1 cellular context compared by ENCODE assay signal in the genomic region with DNA sequence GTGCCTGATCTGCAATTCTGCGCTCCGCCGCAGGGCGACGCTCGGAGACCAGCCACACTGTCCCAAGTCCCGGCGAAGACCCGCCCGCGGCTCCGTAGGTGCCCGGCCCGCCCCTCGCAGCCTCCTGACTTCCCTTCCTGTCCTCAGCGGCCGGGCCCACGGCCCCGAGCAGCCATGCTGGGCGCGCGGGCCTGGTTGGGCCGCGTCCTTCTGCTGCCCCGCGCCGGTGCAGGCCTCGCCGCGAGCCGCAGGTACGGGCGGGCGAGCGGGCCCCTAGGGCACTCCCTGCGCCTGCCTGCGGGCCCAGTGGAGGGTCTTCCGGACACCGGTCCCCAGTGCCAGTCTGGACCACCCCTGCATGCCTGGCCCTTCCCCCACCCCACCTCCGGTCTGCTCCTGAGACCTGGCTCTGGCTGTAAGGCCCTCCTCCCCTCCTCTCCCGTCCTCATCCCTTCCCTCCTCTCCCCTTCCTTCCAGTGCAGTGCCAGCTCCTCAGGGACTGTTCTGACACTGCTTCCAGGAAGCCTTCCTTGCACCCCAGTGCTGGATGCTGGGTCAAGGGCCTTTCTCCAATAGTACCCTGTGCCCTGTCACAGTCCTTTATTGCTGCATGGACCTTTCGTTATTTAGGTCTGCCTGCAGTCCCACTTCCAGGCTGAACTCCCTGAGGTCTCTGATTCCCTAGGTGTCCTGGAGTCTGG.
A peak's percentile ranks its signal among the peaks of the same experiment; 100 is the strongest.
TF ChIP-seq lines count a peak whose summit lies in the region.

A gene (plus strand): TSS at position 140 of the 701 bp plus-strand sequence. CDS start 35 bp downstream, at position 175.

TF ChIP-seq in HepG2, 621 proteins besides CTCF, POLR2A, EP300 and RAD21 (continued from another document and continues in another):
- TF ChIP-seq ZNF180 (CRISPR knock-in tag; IDR thresholded peaks at IDR 0.05; ENCODE audit: borderline replicate concordance, low read depth) (0 out of 2 replicates have a peak, but pooled peaks have one; percentile 87), ZFP82 (CRISPR knock-in tag; IDR thresholded peaks at IDR 0.05; ENCODE audit: borderline replicate concordance) (no peak), ZNF337 (CRISPR knock-in tag; IDR thresholded peaks at IDR 0.05; ENCODE audit: borderline replicate concordance, low read depth) (no peak), ELF4 (CRISPR knock-in tag; IDR thresholded peaks at IDR 0.05; ENCODE audit: borderline replicate concordance) (no peak), ZNF839 (CRISPR knock-in tag; IDR thresholded peaks at IDR 0.05; ENCODE audit: borderline replicate concordance) (no peak), BORCS8-MEF2B (CRISPR knock-in tag; IDR thresholded peaks at IDR 0.05) (no peak; the same call in 1 of the 2 replicates), ZNF292 (CRISPR knock-in tag; IDR thresholded peaks at IDR 0.05; ENCODE audit: borderline replicate concordance, low read depth) (no peak), ZNF274 (CRISPR knock-in tag; IDR thresholded peaks at IDR 0.05) (no peak), TOPORS (CRISPR knock-in tag; IDR thresholded peaks at IDR 0.05) (no peak), ISX (CRISPR knock-in tag; conservative IDR thresholded peaks at IDR 0.05) (peak; percentile 94), ONECUT2 (CRISPR knock-in tag; IDR thresholded peaks at IDR 0.05) (0 out of 2 replicates have a peak, but pooled peaks have one; percentile 7), ZNF333 (CRISPR knock-in tag; IDR thresholded peaks at IDR 0.05; ENCODE audit: borderline replicate concordance) (peak; percentile 33; the same call in 1 of the 2 replicates), SRSF4 (IDR thresholded peaks at IDR 0.05; ENCODE audit: low read depth, low read length, poor library complexity, severe bottlenecking) (no peak), SRF (IDR thresholded peaks at IDR 0.05; ENCODE audit: low read depth, low read length) (no peak), PCBP1 (IDR thresholded peaks at IDR 0.05; ENCODE audit: borderline replicate concordance, low read depth, low read length) (no peak), NFKBIZ (CRISPR knock-in tag; IDR thresholded peaks at IDR 0.05) (0 out of 2 replicates have a peak, but pooled peaks have one; percentile 19), TAF15 (IDR thresholded peaks at IDR 0.05; ENCODE audit: low read depth, low read length, poor library complexity, severe bottlenecking) (peak; percentile 93), HNRNPK (IDR thresholded peaks at IDR 0.05; ENCODE audit: low read depth, low read length, poor library complexity, severe bottlenecking) (peak; percentile 89), JARID2 (CRISPR knock-in tag; IDR thresholded peaks at IDR 0.05; ENCODE audit: insufficient replicate concordance) (peak; percentile 84), ZNF792 (CRISPR knock-in tag; IDR thresholded peaks at IDR 0.05) (no peak; the same call in 1 of the 2 replicates), ZBTB7B (CRISPR knock-in tag; IDR thresholded peaks at IDR 0.05) (peak; percentile 93), ZNF644 (CRISPR knock-in tag; IDR thresholded peaks at IDR 0.05; ENCODE audit: low read depth) (no peak), FOXP1 (IDR thresholded peaks at IDR 0.05) (no peak), FOXP1 (CRISPR knock-in tag; IDR thresholded peaks at IDR 0.05) (no peak), GATA4 (IDR thresholded peaks at IDR 0.05; ENCODE audit: borderline replicate concordance, low read depth) (peak; percentile 61; the same call in 1 of the 2 replicates), SMC3 (IDR thresholded peaks at IDR 0.05; ENCODE audit: low read length) (peak; percentile 83; the same call in 1 of the 2 replicates), ZNF33B (CRISPR knock-in tag; IDR thresholded peaks at IDR 0.05) (peak; percentile 20; the same call in 1 of the 2 replicates), NONO (IDR thresholded peaks at IDR 0.05) (no peak), NONO (CRISPR knock-in tag; conservative IDR thresholded peaks at IDR 0.05) (peak; percentile 80; the same call in 1 of the 2 replicates), DNMT3B (CRISPR knock-in tag; conservative IDR thresholded peaks at IDR 0.05) (no peak; the same call in 1 of the 2 replicates), ZSCAN9 (CRISPR knock-in tag; IDR thresholded peaks at IDR 0.05; ENCODE audit: borderline replicate concordance) (no peak), ZNF253 (CRISPR knock-in tag; IDR thresholded peaks at IDR 0.05; ENCODE audit: borderline replicate concordance) (no peak), ZNF317 (CRISPR knock-in tag; IDR thresholded peaks at IDR 0.05) (no peak), ZNF713 (CRISPR knock-in tag; IDR thresholded peaks at IDR 0.05) (peak; percentile 76; the same call in 1 of the 2 replicates)
- TF ChIP-seq, protein P1, sequence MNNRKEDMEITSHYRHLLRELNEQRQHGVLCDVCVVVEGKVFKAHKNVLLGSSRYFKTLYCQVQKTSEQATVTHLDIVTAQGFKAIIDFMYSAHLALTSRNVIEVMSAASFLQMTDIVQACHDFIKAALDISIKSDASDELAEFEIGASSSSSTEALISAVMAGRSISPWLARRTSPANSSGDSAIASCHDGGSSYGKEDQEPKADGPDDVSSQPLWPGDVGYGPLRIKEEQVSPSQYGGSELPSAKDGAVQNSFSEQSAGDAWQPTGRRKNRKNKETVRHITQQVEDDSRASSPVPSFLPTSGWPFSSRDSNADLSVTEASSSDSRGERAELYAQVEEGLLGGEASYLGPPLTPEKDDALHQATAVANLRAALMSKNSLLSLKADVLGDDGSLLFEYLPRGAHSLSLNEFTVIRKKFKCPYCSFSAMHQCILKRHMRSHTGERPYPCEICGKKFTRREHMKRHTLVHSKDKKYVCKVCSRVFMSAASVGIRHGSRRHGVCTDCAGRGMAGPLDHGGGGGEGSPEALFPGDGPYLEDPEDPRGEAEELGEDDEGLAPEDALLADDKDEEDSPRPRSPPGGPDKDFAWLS (CRISPR knock-in tag; IDR thresholded peaks at IDR 0.05; ENCODE audit: borderline replicate concordance): 0 out of 2 replicates have a peak, but pooled peaks have one; percentile 76
- TF ChIP-seq, protein P2, sequence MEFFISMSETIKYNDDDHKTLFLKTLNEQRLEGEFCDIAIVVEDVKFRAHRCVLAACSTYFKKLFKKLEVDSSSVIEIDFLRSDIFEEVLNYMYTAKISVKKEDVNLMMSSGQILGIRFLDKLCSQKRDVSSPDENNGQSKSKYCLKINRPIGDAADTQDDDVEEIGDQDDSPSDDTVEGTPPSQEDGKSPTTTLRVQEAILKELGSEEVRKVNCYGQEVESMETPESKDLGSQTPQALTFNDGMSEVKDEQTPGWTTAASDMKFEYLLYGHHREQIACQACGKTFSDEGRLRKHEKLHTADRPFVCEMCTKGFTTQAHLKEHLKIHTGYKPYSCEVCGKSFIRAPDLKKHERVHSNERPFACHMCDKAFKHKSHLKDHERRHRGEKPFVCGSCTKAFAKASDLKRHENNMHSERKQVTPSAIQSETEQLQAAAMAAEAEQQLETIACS (CRISPR knock-in tag; IDR thresholded peaks at IDR 0.05): peak; percentile 63
- TF ChIP-seq, protein P3, sequence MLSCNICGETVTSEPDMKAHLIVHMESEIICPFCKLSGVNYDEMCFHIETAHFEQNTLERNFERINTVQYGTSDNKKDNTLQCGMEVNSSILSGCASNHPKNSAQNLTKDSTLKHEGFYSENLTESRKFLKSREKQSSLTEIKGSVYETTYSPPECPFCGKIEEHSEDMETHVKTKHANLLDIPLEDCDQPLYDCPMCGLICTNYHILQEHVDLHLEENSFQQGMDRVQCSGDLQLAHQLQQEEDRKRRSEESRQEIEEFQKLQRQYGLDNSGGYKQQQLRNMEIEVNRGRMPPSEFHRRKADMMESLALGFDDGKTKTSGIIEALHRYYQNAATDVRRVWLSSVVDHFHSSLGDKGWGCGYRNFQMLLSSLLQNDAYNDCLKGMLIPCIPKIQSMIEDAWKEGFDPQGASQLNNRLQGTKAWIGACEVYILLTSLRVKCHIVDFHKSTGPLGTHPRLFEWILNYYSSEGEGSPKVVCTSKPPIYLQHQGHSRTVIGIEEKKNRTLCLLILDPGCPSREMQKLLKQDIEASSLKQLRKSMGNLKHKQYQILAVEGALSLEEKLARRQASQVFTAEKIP (CRISPR knock-in tag; IDR thresholded peaks at IDR 0.05; ENCODE audit: borderline replicate concordance): no peak
- TF ChIP-seq, protein P4, sequence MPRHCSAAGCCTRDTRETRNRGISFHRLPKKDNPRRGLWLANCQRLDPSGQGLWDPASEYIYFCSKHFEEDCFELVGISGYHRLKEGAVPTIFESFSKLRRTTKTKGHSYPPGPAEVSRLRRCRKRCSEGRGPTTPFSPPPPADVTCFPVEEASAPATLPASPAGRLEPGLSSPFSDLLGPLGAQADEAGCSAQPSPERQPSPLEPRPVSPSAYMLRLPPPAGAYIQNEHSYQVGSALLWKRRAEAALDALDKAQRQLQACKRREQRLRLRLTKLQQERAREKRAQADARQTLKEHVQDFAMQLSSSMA (CRISPR knock-in tag; IDR thresholded peaks at IDR 0.05): peak; percentile 89; the same call in 1 of the 2 replicates
- TF ChIP-seq, protein P5, sequence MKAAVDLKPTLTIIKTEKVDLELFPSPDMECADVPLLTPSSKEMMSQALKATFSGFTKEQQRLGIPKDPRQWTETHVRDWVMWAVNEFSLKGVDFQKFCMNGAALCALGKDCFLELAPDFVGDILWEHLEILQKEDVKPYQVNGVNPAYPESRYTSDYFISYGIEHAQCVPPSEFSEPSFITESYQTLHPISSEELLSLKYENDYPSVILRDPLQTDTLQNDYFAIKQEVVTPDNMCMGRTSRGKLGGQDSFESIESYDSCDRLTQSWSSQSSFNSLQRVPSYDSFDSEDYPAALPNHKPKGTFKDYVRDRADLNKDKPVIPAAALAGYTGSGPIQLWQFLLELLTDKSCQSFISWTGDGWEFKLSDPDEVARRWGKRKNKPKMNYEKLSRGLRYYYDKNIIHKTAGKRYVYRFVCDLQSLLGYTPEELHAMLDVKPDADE (CRISPR knock-in tag; IDR thresholded peaks at IDR 0.05): no peak
- TF ChIP-seq, protein P6, sequence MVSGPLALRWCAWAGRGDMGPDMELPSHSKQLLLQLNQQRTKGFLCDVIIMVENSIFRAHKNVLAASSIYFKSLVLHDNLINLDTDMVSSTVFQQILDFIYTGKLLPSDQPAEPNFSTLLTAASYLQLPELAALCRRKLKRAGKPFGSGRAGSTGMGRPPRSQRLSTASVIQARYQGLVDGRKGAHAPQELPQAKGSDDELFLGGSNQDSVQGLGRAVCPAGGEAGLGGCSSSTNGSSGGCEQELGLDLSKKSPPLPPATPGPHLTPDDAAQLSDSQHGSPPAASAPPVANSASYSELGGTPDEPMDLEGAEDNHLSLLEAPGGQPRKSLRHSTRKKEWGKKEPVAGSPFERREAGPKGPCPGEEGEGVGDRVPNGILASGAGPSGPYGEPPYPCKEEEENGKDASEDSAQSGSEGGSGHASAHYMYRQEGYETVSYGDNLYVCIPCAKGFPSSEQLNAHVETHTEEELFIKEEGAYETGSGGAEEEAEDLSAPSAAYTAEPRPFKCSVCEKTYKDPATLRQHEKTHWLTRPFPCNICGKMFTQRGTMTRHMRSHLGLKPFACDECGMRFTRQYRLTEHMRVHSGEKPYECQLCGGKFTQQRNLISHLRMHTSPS (CRISPR knock-in tag; IDR thresholded peaks at IDR 0.05; ENCODE audit: low read depth): no peak
- TF ChIP-seq, protein P7, sequence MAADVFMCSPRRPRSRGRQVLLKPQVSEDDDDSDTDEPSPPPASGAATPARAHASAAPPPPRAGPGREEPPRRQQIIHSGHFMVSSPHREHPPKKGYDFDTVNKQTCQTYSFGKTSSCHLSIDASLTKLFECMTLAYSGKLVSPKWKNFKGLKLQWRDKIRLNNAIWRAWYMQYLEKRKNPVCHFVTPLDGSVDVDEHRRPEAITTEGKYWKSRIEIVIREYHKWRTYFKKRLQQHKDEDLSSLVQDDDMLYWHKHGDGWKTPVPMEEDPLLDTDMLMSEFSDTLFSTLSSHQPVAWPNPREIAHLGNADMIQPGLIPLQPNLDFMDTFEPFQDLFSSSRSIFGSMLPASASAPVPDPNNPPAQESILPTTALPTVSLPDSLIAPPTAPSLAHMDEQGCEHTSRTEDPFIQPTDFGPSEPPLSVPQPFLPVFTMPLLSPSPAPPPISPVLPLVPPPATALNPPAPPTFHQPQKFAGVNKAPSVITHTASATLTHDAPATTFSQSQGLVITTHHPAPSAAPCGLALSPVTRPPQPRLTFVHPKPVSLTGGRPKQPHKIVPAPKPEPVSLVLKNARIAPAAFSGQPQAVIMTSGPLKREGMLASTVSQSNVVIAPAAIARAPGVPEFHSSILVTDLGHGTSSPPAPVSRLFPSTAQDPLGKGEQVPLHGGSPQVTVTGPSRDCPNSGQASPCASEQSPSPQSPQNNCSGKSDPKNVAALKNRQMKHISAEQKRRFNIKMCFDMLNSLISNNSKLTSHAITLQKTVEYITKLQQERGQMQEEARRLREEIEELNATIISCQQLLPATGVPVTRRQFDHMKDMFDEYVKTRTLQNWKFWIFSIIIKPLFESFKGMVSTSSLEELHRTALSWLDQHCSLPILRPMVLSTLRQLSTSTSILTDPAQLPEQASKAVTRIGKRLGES (CRISPR knock-in tag; IDR thresholded peaks at IDR 0.05; ENCODE audit: borderline replicate concordance): 0 out of 2 replicates have a peak, but pooled peaks have one; percentile 52
- TF ChIP-seq, protein P8, sequence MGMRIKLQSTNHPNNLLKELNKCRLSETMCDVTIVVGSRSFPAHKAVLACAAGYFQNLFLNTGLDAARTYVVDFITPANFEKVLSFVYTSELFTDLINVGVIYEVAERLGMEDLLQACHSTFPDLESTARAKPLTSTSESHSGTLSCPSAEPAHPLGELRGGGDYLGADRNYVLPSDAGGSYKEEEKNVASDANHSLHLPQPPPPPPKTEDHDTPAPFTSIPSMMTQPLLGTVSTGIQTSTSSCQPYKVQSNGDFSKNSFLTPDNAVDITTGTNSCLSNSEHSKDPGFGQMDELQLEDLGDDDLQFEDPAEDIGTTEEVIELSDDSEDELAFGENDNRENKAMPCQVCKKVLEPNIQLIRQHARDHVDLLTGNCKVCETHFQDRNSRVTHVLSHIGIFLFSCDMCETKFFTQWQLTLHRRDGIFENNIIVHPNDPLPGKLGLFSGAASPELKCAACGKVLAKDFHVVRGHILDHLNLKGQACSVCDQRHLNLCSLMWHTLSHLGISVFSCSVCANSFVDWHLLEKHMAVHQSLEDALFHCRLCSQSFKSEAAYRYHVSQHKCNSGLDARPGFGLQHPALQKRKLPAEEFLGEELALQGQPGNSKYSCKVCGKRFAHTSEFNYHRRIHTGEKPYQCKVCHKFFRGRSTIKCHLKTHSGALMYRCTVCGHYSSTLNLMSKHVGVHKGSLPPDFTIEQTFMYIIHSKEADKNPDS (CRISPR knock-in tag; IDR thresholded peaks at IDR 0.05): no peak
